ENCODE assay signal across 1 cellular context in genomic region chr13:112880221-112880641, GRCh38.
TF ChIP-seq lines count a peak whose summit lies in the region.

No MANE protein-coding gene starts in this region.

TF ChIP-seq in IMR-90, 13 proteins besides CTCF, POLR2A, EP300 and RAD21 (continued from another document):
- TF ChIP-seq USF2 (IDR thresholded peaks at IDR 0.05; ENCODE audit: low read depth, low read length) (no peak), MXI1 (IDR thresholded peaks at IDR 0.05; ENCODE audit: borderline replicate concordance, low read depth, low read length) (no peak), CEBPB (IDR thresholded peaks at IDR 0.05; ENCODE audit: low read depth, low read length) (no peak), BHLHE40 (IDR thresholded peaks at IDR 0.05; ENCODE audit: low read depth, low read length) (no peak)
